In the genomic region with DNA sequence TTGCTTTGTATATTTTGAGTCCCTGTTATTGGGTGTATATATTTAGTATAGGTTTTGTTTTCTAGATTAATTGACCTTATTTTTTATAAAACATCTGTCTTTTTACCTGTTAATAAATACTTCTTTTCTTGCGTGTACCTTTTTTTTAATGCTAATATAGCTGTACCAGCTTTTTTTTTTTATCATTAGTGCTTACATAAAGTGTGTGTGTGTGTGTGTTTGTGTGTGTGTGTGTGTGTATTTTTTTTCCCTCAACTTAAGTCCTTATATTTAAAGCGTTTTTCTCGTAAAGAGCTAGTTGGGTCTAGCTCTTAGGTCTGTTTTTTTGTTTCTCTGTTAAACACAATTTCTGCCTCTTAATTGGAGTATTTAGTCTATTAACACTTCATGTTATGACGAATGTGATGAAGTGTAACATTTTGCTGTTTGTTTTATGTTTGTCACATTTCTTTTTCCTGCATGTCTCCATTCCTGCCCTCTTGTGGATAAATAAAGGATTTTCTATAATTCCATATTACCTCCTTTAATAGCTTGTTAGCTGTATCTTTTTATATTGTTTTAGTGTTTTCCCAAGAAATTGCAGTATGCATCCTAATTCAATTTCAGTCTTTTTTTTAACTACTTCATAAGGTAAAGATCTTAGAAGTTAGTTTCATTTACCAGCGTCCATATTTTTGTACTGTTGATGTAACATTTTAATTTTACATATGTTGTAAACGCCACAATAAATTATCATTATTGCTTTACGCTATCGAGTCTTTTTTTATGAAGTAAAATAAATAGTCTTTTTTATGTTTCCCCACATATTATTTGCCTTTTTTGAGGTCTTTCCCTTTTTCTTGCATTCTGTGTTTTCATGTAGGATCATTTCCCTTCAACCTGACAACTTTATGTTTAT, we compare ENCODE assay signal across 8 cellular contexts. TPM values are rescaled to one million over a fixed set of nuclear protein-coding genes. Genes with fewer than 3 reads are reported as not detected.
DNase-seq lines count a peak whose midpoint lies in the region; ATAC-seq and TF ChIP-seq lines count a peak whose summit lies in the region.

No MANE protein-coding gene starts in this region.

- peaks cover 2% of the 10 kb centered on the region for H3K4me1 ChIP-seq in IMR-90 (ENCODE audit: control insufficient read depth, insufficient read depth, low read length)

- TF ChIP-seq POLR2A in IMR-90 (IDR thresholded peaks at IDR 0.05; ENCODE audit: low read depth, low read length), result no peak

- no peak overlapping the region for H3K4ac ChIP-seq in IMR-90 (ENCODE audit: low read depth, low read length)

- peak; percentile 16 for DNase-seq in IMR-90
- no peak for DNase-seq in activated naive CD4-positive, alpha-beta T cell treated with anti-CD3 and anti-CD28 coated beads, Interleukin-2, amount 50 U/mL, for 72 hours (ENCODE audit: low spot score in 2 of 2)
- peak; percentile 19 for DNase-seq in kidney tubule cell (ENCODE audit: low spot score)
- DNase-seq in NCI-H2107 treated with DMSO at 0.1 percent for 48 hours (lab: John Stamatoyannopoulos, UW; ENCODE audit: unreplicated experiment), result no peak
- no peak for DNase-seq in activated CD4-positive, alpha-beta T cell treated with anti-CD3 and anti-CD28 coated beads, Interleukin-2, amount 50 U/mL, for 4 hours

- intact Hi-C loops in IMR-90 (cut with micrococcal nuclease), result no loop called here

- H2BK20ac ChIP-seq in IMR-90 (ENCODE audit: low read depth, low read length), result no peak overlapping the region

- no peaks in the 10 kb centered on the region for H3K9me3 ChIP-seq in IMR-90 (ENCODE audit: control insufficient read depth, insufficient read depth, low read length)

- H3K27me3 ChIP-seq in IMR-90 (ENCODE audit: control insufficient read depth, insufficient read depth, low read length), result no peaks in the 10 kb centered on the region

- H3K18ac ChIP-seq in IMR-90 (ENCODE audit: low read depth, low read length), result no peak overlapping the region

- no TSS peak for BruUV-seq in IMR-90 (replicated peaks; lab: Mats Ljungman, UMichigan)

- H2BK5ac ChIP-seq in IMR-90 (ENCODE audit: low read depth, low read length, poor library complexity, severe bottlenecking), result no peak overlapping the region

- no peak overlapping the region for H3K4me2 ChIP-seq in IMR-90 (ENCODE audit: low read depth, low read length)

- H2AK5ac ChIP-seq in IMR-90 (ENCODE audit: low read depth, low read length), result no peak overlapping the region

- H4K20me1 ChIP-seq in IMR-90 (ENCODE audit: insufficient read depth, low read length), result peaks cover 37% of the 10 kb centered on the region

- H3K27ac ChIP-seq in C4-2B (no peak overlapping the region), IMR-90 (ENCODE audit: insufficient read depth, low read length) (no peak overlapping the region)

- no peak overlapping the region for H2BK15ac ChIP-seq in IMR-90 (ENCODE audit: low read depth, low read length)

- no peak overlapping the region for H4K8ac ChIP-seq in IMR-90 (ENCODE audit: low read depth in 2 of 2, low read length in 2 of 2)

- TF ChIP-seq RAD21 in IMR-90 (IDR thresholded peaks at IDR 0.05; ENCODE audit: low read length), result peak; percentile 40

- H3K56ac ChIP-seq in IMR-90 (ENCODE audit: extremely low read depth, insufficient read depth, low read length), result no peak overlapping the region

- H3K9ac ChIP-seq in IMR-90 (ENCODE audit: low read depth, low read length), result no peak overlapping the region

- no peak overlapping the region for H4K91ac ChIP-seq in IMR-90 (ENCODE audit: insufficient read depth, low read depth, low read length)

- H3K9me3 Mint-ChIP-seq in activated naive CD4-positive, alpha-beta T cell treated with anti-CD3 and anti-CD28 coated beads, Interleukin-2, amount 50 U/mL, for 72 hours, result no peaks in the 10 kb centered on the region

- peak overlapping the region; percentile 47 to 77 for H3K27ac Mint-ChIP-seq in activated naive CD4-positive, alpha-beta T cell treated with anti-CD3 and anti-CD28 coated beads, Interleukin-2, amount 50 U/mL, for 72 hours

- dilution Hi-C loops in IMR-90 (cut with HindIII; ENCODE audit: low sequenced_read_pairs, unreplicated experiment), result no loop called here

- H2AFZ ChIP-seq in IMR-90 (replicated peaks; ENCODE audit: low read length, poor library complexity), result no peak overlapping the region

- no peak overlapping the region for H3K23ac ChIP-seq in IMR-90 (ENCODE audit: low read depth, low read length)

- in situ Hi-C loops in IMR-90 (cut with MboI; ENCODE audit: low sequenced_read_pairs), result no loop called here

- POLR2A ChIA-PET in IMR-90 (lab: Charles Lee; ENCODE audit: unreplicated experiment), result no interaction called here

- H2BK120ac ChIP-seq in IMR-90 (ENCODE audit: low read depth, low read length), result no peak overlapping the region

- H3K79me1 ChIP-seq in IMR-90 (ENCODE audit: low read depth in 1 of 2, low read length in 2 of 2), result peaks cover 35 to 59% of the 10 kb centered on the region in 2 experiments

- no peak overlapping the region for H4K5ac ChIP-seq in IMR-90 (ENCODE audit: low read depth, low read length)

- WGBS in IMR-90 (ENCODE audit: extremely low coverage in 2 of 2, insufficient read length in 1 of 2), 2 experiments, result no CpG with 5 or more reads among the region's 8 CpGs

- no peak overlapping the region for H3K4me3 ChIP-seq in IMR-90 (ENCODE audit: insufficient read depth, low read depth, low read length)

- no peak overlapping the region for H3K14ac ChIP-seq in IMR-90 (replicated peaks; ENCODE audit: low read depth, low read length)

- H2AK9ac ChIP-seq in IMR-90 (replicated peaks; ENCODE audit: low read depth, low read length, poor library complexity), result no peak overlapping the region

- peaks cover 12% of the 10 kb centered on the region for H3K9me1 ChIP-seq in IMR-90 (ENCODE audit: insufficient read depth, low read length)

- peaks cover 24 to 50% of the 10 kb centered on the region in 2 donors for H3K36me3 Mint-ChIP-seq in activated naive CD4-positive, alpha-beta T cell treated with anti-CD3 and anti-CD28 coated beads, Interleukin-2, amount 50 U/mL, for 72 hours

- H3K36me3 ChIP-seq in IMR-90 (ENCODE audit: control insufficient read depth, insufficient read depth, low read length), result peaks cover 27% of the 10 kb centered on the region

- CTCF ChIA-PET in IMR-90 (lab: Yijun Ruan, JAX), result interaction anchor here (0.6 to 1.2 kb wide), 6 partner anchors 11 to 232 kb away, joined by 3 to 4 read pairs (median 3); no protein-coding TSS in a partner anchor

- ATAC-seq in IMR-90 (ENCODE audit: low read depth), result no peak
- ATAC-seq in activated naive CD4-positive, alpha-beta T cell treated with anti-CD3 and anti-CD28 coated beads, Interleukin-2, amount 50 U/mL, for 72 hours, result no peak
- ATAC-seq in GM21576 (IDR thresholded peaks at IDR 0.05; ENCODE audit: unreplicated experiment), result no peak
- ATAC-seq in GM18909 (IDR thresholded peaks at IDR 0.05; ENCODE audit: poor library complexity, unreplicated experiment), result no peak

- TF ChIP-seq CTCF in C4-2B (conservative IDR thresholded peaks at IDR 0.05) (peak; percentile 71), IMR-90 (conservative IDR thresholded peaks at IDR 0.05; ENCODE audit: low read depth, low read length) (peak; percentile 40)

TF ChIP-seq in IMR-90, 13 proteins besides CTCF, POLR2A, EP300 and RAD21:
- TF ChIP-seq MXI1 (IDR thresholded peaks at IDR 0.05; ENCODE audit: borderline replicate concordance, low read depth, low read length) (no peak), SMC3 (IDR thresholded peaks at IDR 0.05; ENCODE audit: low read depth, low read length) (peak; percentile 48; the same call in 1 of the 2 replicates)

RNA-seq across cellular contexts. Expression of gene PRMT2, which starts 4.3 kb away (rescaled TPM):
- total RNA-seq in IMR-90 (2012; rRNA removed), result 126 and 127 TPM in 2 replicates
- polyA plus RNA-seq in IMR-90 (2012; rRNA removed), result 159 and 162 TPM in 2 replicates
- 169 and 183 TPM in 2 replicates for polyA plus RNA-seq in IMR-90 (2012; cell fraction: cytosol; rRNA removed)
- 159 and 168 TPM in 2 replicates for polyA plus RNA-seq in IMR-90 (2012; cell fraction: nucleus; rRNA removed; ENCODE audit: low replicate concordance)
- 100 to 1,000 TPM in 1 of 2 donors, 10 to 100 TPM in 1; 69.0 to 116 TPM for total RNA-seq in activated naive CD4-positive, alpha-beta T cell treated with anti-CD3 and anti-CD28 coated beads, Interleukin-2, amount 50 U/mL, for 72 hours

RNA-seq across cellular contexts. Expression of gene S100B, which starts 34.9 kb away (rescaled TPM):
- total RNA-seq in IMR-90 (2012; rRNA removed), result 0.18 TPM in 1 of 2 replicates, not detected in the other
- 0.26 and 0.43 TPM in 2 replicates for polyA plus RNA-seq in IMR-90 (2012; rRNA removed)
- 0.04 and 0.16 TPM in 2 replicates for polyA plus RNA-seq in IMR-90 (2012; cell fraction: cytosol; rRNA removed)
- polyA plus RNA-seq in IMR-90 (2012; cell fraction: nucleus; rRNA removed; ENCODE audit: low replicate concordance), result 0.14 TPM in 1 of 2 replicates, not detected in the other
- total RNA-seq in activated naive CD4-positive, alpha-beta T cell treated with anti-CD3 and anti-CD28 coated beads, Interleukin-2, amount 50 U/mL, for 72 hours, result not detected

Comparison
In these comparisons a context has a peak if more than half of its experiments do, and no peak if none do; other contexts are left out.
1. DNase-seq: peak in IMR-90 (single experiment) and kidney tubule cell (single experiment); none in activated naive CD4-positive, alpha-beta T cell treated with anti-CD3 and anti-CD28 coated beads, Interleukin-2, amount 50 U/mL, for 72 hours (0 of 2), NCI-H2107 treated with DMSO at 0.1 percent for 48 hours (single experiment) and activated CD4-positive, alpha-beta T cell treated with anti-CD3 and anti-CD28 coated beads, Interleukin-2, amount 50 U/mL, for 4 hours (0 of 2).